ENCODE assay signal across 1 cellular context in the genomic region with DNA sequence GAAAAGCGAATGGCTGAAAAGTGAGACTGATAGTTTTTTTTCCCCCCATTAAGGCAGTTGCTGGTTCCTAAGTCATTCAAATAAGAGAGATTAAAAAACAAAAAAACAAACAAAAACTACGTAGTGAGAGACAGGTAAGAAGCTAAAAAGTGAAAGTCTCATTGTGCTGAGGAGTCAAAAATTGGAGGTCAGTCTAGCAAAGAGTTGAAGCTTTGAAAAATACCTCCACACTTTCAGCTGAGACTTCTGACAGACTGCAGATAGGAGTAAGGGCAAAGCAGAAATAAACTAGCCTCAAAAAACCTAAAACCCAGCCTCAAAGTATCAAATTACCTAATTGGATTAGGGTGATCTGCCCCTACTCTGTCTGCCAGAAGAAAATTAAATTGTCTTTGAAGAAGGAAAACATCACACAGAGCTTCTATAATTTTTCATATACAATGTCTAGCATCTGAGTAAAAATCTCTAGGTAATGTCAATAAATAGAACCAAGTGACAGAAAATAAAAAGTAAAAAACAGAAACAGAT.
TF ChIP-seq lines count a peak whose summit lies in the region.

No MANE protein-coding gene starts in this region.

TF ChIP-seq in WTC11, 78 proteins besides CTCF, POLR2A, EP300 and RAD21 (continued from another document):
- TF ChIP-seq E2F1 (CRISPR knock-in tag; IDR thresholded peaks at IDR 0.05) (no peak), KAT7 (CRISPR knock-in tag; IDR thresholded peaks at IDR 0.05; ENCODE audit: borderline replicate concordance) (no peak), ZNF232 (CRISPR knock-in tag; IDR thresholded peaks at IDR 0.05) (no peak), ZNF416 (CRISPR knock-in tag; IDR thresholded peaks at IDR 0.05) (no peak), ZNF423 (CRISPR knock-in tag; IDR thresholded peaks at IDR 0.05) (no peak), ZNF121 (CRISPR knock-in tag; IDR thresholded peaks at IDR 0.05) (no peak), RORB (CRISPR knock-in tag; IDR thresholded peaks at IDR 0.05) (no peak), CBFB (CRISPR knock-in tag; IDR thresholded peaks at IDR 0.05; ENCODE audit: low read depth) (no peak)
- TF ChIP-seq, protein P1, sequence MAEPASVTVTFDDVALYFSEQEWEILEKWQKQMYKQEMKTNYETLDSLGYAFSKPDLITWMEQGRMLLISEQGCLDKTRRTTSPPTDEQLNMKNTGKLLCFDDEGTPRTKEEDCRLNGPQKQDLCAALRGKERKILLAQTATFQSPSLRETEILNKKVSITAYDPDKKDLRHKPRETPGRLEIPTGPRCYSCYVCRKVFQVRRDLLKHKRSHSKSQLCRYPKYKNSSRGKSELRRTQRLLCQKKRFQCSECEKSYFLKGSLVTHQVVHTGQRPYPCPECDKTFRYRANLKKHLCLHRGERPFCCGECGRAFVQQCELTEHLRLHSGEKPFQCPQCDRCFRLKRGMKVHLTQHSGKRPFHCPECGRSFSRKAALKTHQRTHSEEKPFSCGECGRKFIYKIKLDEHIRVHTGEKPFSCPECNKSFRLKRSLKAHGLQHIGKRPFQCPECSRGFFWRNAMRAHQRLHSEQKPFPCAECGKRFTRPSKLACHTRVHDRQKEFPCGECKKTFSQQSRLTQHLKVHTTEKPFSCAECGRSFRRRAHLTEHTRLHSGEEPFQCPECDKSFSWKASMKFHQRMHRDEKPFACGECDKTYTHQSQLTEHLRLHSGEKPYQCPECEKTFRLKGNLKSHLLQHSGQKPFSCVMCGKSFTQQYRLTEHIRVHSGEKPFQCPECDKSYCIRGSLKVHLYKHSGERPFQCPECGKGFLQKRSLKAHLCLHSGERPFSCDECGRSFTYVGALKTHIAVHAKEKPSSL (CRISPR knock-in tag; conservative IDR thresholded peaks at IDR 0.05) = no peak
- TF ChIP-seq, protein P2, sequence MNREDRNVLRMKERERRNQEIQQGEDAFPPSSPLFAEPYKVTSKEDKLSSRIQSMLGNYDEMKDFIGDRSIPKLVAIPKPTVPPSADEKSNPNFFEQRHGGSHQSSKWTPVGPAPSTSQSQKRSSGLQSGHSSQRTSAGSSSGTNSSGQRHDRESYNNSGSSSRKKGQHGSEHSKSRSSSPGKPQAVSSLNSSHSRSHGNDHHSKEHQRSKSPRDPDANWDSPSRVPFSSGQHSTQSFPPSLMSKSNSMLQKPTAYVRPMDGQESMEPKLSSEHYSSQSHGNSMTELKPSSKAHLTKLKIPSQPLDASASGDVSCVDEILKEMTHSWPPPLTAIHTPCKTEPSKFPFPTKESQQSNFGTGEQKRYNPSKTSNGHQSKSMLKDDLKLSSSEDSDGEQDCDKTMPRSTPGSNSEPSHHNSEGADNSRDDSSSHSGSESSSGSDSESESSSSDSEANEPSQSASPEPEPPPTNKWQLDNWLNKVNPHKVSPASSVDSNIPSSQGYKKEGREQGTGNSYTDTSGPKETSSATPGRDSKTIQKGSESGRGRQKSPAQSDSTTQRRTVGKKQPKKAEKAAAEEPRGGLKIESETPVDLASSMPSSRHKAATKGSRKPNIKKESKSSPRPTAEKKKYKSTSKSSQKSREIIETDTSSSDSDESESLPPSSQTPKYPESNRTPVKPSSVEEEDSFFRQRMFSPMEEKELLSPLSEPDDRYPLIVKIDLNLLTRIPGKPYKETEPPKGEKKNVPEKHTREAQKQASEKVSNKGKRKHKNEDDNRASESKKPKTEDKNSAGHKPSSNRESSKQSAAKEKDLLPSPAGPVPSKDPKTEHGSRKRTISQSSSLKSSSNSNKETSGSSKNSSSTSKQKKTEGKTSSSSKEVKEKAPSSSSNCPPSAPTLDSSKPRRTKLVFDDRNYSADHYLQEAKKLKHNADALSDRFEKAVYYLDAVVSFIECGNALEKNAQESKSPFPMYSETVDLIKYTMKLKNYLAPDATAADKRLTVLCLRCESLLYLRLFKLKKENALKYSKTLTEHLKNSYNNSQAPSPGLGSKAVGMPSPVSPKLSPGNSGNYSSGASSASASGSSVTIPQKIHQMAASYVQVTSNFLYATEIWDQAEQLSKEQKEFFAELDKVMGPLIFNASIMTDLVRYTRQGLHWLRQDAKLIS (CRISPR knock-in tag; IDR thresholded peaks at IDR 0.05; ENCODE audit: borderline replicate concordance) = no peak
